In genomic region chr22:29493636-29494035, GRCh38 we compare ENCODE assay signal across 43 cellular contexts. TPM values are rescaled to one million over a fixed set of nuclear protein-coding genes. Genes with fewer than 3 reads are reported as not detected.
"Had no signal": no experiment of that assay in that cellular context is flagged by ENCODE, and none has a peak within 500 bp of the region (broad histone marks: within the 10 kb centered on the region; RNA-seq: fewer than 3 reads in every experiment).

No MANE protein-coding gene starts in this region.

- H3K27ac ChIP-seq: adrenal gland, ascending aorta, body of pancreas, brain microvascular endothelial cell, breast epithelium, cardiac muscle cell had no signal

- H3K27me3 ChIP-seq: adrenal gland, ascending aorta, body of pancreas, brain microvascular endothelial cell, breast epithelium, cardiac muscle cell had no signal

- H3K9me3 Mint-ChIP-seq: activated naive CD4-positive, alpha-beta T cell treated with anti-CD3 and anti-CD28 coated beads, Interleukin-2, amount 50 U/mL, for 24 hours; activated T-cell treated with anti-CD3 and anti-CD28 coated beads, Interleukin-2, amount 50 U/mL, for 24 hours; activated T-cell treated with anti-CD3 and anti-CD28 coated beads, Interleukin-2, amount 50 U/mL, for 4 hours; activated T-helper 17 cell treated with anti-CD3 and anti-CD28 coated beads, Interleukin-2, amount 50 U/mL, for 72 hours had no signal

- H3K27me3 Mint-ChIP-seq: activated naive CD4-positive, alpha-beta T cell treated with anti-CD3 and anti-CD28 coated beads, Interleukin-2, amount 50 U/mL, for 24 hours; activated naive CD8-positive, alpha-beta T cell; activated naive CD8-positive, alpha-beta T cell treated with anti-CD3 and anti-CD28 coated beads for 36 hours; activated naive CD8-positive, alpha-beta T cell treated with anti-CD3 and anti-CD28 coated beads, Interleukin-2, amount 10 ng/mL, durations not matched to agents 7 days and 5 days; activated naive CD8-positive, alpha-beta T cell treated with anti-CD3 and anti-CD28 coated beads, Interleukin-2, amount 50 U/mL, for 24 hours; activated T-cell treated with anti-CD3 and anti-CD28 coated beads, Interleukin-2, amount 50 U/mL, for 24 hours; activated T-helper 17 cell treated with anti-CD3 and anti-CD28 coated beads, Interleukin-2, amount 50 U/mL, for 72 hours; central memory CD8-positive, alpha-beta T cell had no signal

- H3K4me3 Mint-ChIP-seq: activated naive CD4-positive, alpha-beta T cell treated with anti-CD3 and anti-CD28 coated beads for 36 hours; activated naive CD4-positive, alpha-beta T cell treated with anti-CD3 and anti-CD28 coated beads, Interleukin-2, amount 10 ng/mL, durations not matched to agents 7 days and 5 days; activated naive CD4-positive, alpha-beta T cell treated with anti-CD3 and anti-CD28 coated beads, Interleukin-2, amount 50 U/mL, for 24 hours; activated naive CD8-positive, alpha-beta T cell; activated naive CD8-positive, alpha-beta T cell treated with anti-CD3 and anti-CD28 coated beads for 36 hours; activated naive CD8-positive, alpha-beta T cell treated with anti-CD3 and anti-CD28 coated beads, Interleukin-2, amount 10 ng/mL, durations not matched to agents 7 days and 5 days; activated naive CD8-positive, alpha-beta T cell treated with anti-CD3 and anti-CD28 coated beads, Interleukin-2, amount 50 U/mL, for 24 hours; activated T-cell treated with anti-CD3 and anti-CD28 coated beads, Interleukin-2, amount 50 U/mL, for 24 hours; activated T-cell treated with anti-CD3 and anti-CD28 coated beads, Interleukin-2, amount 50 U/mL, for 4 hours; activated T-cell treated with anti-CD3 and anti-CD28 coated beads, Interleukin-2, amount 50 U/mL, for 72 hours; activated T-helper 1 cell treated with anti-CD3 and anti-CD28 coated beads, Interleukin-12 subunit alpha, Interleukin-12 subunit beta, Interleukin-2, Interleukin-4 antibody, amounts not matched to agents 30 ng/mL and 10 ng/mL and 1 ng/mL, durations not matched to agents 14 hours and 24 hours and 36 hours; activated T-helper 17 cell treated with anti-CD3 and anti-CD28 coated beads, Interleukin-2, amount 50 U/mL, for 72 hours; brain; central memory CD8-positive, alpha-beta T cell had no signal

- H3K4me1 Mint-ChIP-seq: activated naive CD4-positive, alpha-beta T cell treated with anti-CD3 and anti-CD28 coated beads, Interleukin-2, amount 10 ng/mL, durations not matched to agents 7 days and 5 days; activated naive CD4-positive, alpha-beta T cell treated with anti-CD3 and anti-CD28 coated beads, Interleukin-2, amount 50 U/mL, for 24 hours; activated naive CD8-positive, alpha-beta T cell treated with anti-CD3 and anti-CD28 coated beads for 36 hours; activated naive CD8-positive, alpha-beta T cell treated with anti-CD3 and anti-CD28 coated beads, Interleukin-2, amount 10 ng/mL, durations not matched to agents 7 days and 5 days; activated T-helper 17 cell treated with anti-CD3 and anti-CD28 coated beads, Interleukin-2, amount 50 U/mL, for 72 hours; brain; central memory CD8-positive, alpha-beta T cell had no signal

- ATAC-seq: activated naive CD4-positive, alpha-beta T cell treated with anti-CD3 and anti-CD28 coated beads, Interleukin-2, amount 50 U/mL, for 72 hours; activated naive CD8-positive, alpha-beta T cell treated with anti-CD3 and anti-CD28 coated beads, Interleukin-2, amount 50 U/mL, for 24 hours; activated T-cell treated with anti-CD3 and anti-CD28 coated beads, Interleukin-2, amount 50 U/mL, for 4 hours; activated T-cell treated with anti-CD3 and anti-CD28 coated beads, Interleukin-2, amount 50 U/mL, for 72 hours; activated T-helper 17 cell treated with anti-CD3 and anti-CD28 coated beads, Interleukin-2, amount 50 U/mL, for 72 hours; body of pancreas had no signal

- DNase-seq: activated effector memory CD4-positive, alpha-beta T cell treated with anti-CD3 and anti-CD28 coated beads, Interleukin-2, amount 50 U/mL, for 16 hours; activated effector memory CD4-positive, alpha-beta T cell treated with Interleukin-2 at 50 U/mL for 16 hours; activated gamma-delta T cell; activated gamma-delta T cell treated with Interleukin-2 at 50 U/mL for 16 hours; activated naive CD4-positive, alpha-beta T cell; activated naive CD4-positive, alpha-beta T cell treated with anti-CD3 and anti-CD28 coated beads for 36 hours; activated naive CD4-positive, alpha-beta T cell treated with anti-CD3 and anti-CD28 coated beads, Interleukin-2, amount 10 ng/mL, durations not matched to agents 7 days and 5 days; activated naive CD4-positive, alpha-beta T cell treated with anti-CD3 and anti-CD28 coated beads, Interleukin-2, amount 50 U/mL, for 16 hours; activated naive CD4-positive, alpha-beta T cell treated with Interleukin-2 at 50 U/mL for 16 hours; activated naive CD8-positive, alpha-beta T cell treated with anti-CD3 and anti-CD28 coated beads for 36 hours; activated naive CD8-positive, alpha-beta T cell treated with anti-CD3 and anti-CD28 coated beads, Interleukin-2, amount 10 ng/mL, durations not matched to agents 7 days and 5 days; activated naive CD8-positive, alpha-beta T cell treated with anti-CD3 and anti-CD28 coated beads, Interleukin-2, amount 50 U/mL, for 24 hours; activated T-cell treated with anti-CD3 and anti-CD28 coated beads, Interleukin-2, amount 50 U/mL, for 1 hour; activated T-cell treated with anti-CD3 and anti-CD28 coated beads, Interleukin-2, amount 50 U/mL, for 24 hours; activated T-cell treated with anti-CD3 and anti-CD28 coated beads, Interleukin-2, amount 50 U/mL, for 4 hours; activated T-cell treated with anti-CD3 and anti-CD28 coated beads, Interleukin-2, amount 50 U/mL, for 48 hours; activated T-cell treated with anti-CD3 and anti-CD28 coated beads, Interleukin-2, amount 50 U/mL, for 72 hours; adrenal gland; amniotic stem cell; amygdala; anterior cingulate cortex; aorta; body of pancreas; brain microvascular endothelial cell; caudate nucleus; central memory CD4-positive, alpha-beta T cell; cerebellar nuclear complex had no signal

- H3K9me3 ChIP-seq: adrenal gland, ascending aorta, body of pancreas, breast epithelium had no signal

- H3K4me3 ChIP-seq: adrenal gland, ascending aorta, body of pancreas, breast epithelium, cardiac muscle cell had no signal

- H3K4me1 ChIP-seq: adrenal gland, ascending aorta, body of pancreas, breast epithelium had no signal

- H3K27ac Mint-ChIP-seq: activated naive CD4-positive, alpha-beta T cell treated with anti-CD3 and anti-CD28 coated beads for 36 hours; activated naive CD4-positive, alpha-beta T cell treated with anti-CD3 and anti-CD28 coated beads, Interleukin-2, amount 50 U/mL, for 24 hours; activated naive CD4-positive, alpha-beta T cell treated with anti-CD3 and anti-CD28 coated beads, Interleukin-2, amount 50 U/mL, for 72 hours; activated naive CD8-positive, alpha-beta T cell; activated naive CD8-positive, alpha-beta T cell treated with anti-CD3 and anti-CD28 coated beads for 36 hours; activated naive CD8-positive, alpha-beta T cell treated with anti-CD3 and anti-CD28 coated beads, Interleukin-2, amount 10 ng/mL, durations not matched to agents 7 days and 5 days; activated naive CD8-positive, alpha-beta T cell treated with anti-CD3 and anti-CD28 coated beads, Interleukin-2, amount 50 U/mL, for 24 hours; activated T-cell treated with anti-CD3 and anti-CD28 coated beads, Interleukin-2, amount 50 U/mL, for 24 hours; activated T-cell treated with anti-CD3 and anti-CD28 coated beads, Interleukin-2, amount 50 U/mL, for 72 hours; activated T-helper 1 cell treated with anti-CD3 and anti-CD28 coated beads, Interleukin-12 subunit alpha, Interleukin-12 subunit beta, Interleukin-2, Interleukin-4 antibody, amounts not matched to agents 30 ng/mL and 10 ng/mL and 1 ng/mL, durations not matched to agents 14 hours and 24 hours and 36 hours; activated T-helper 17 cell treated with anti-CD3 and anti-CD28 coated beads, Interleukin-2, amount 50 U/mL, for 72 hours; activated T-helper 2 cell treated with anti-CD3 and anti-CD28 coated beads, Interferon-gamma antibody, Interleukin-2, Interleukin-4, amounts not matched to agents 10 μg/mL and 5 μg/mL and 100 μg/mL, durations not matched to agents 14 hours and 24 hours and 36 hours; brain had no signal

- FAIRE-seq: astrocyte, bronchial epithelial cell had no signal

- H3K36me3 ChIP-seq: adrenal gland, ascending aorta, brain microvascular endothelial cell, breast epithelium, cardiac muscle cell had no signal

RNA-seq across cellular contexts. Expression of gene RFPL1, which starts 55.3 kb away (rescaled TPM):
- total RNA-seq: activated naive CD4-positive, alpha-beta T cell treated with anti-CD3 and anti-CD28 coated beads for 36 hours; activated naive CD4-positive, alpha-beta T cell treated with anti-CD3 and anti-CD28 coated beads, Interleukin-2, amount 50 U/mL, for 72 hours; activated naive CD8-positive, alpha-beta T cell treated with anti-CD3 and anti-CD28 coated beads for 36 hours; activated naive CD8-positive, alpha-beta T cell treated with anti-CD3 and anti-CD28 coated beads, Interleukin-2, amount 10 ng/mL, durations not matched to agents 7 days and 5 days; activated T-cell treated with anti-CD3 and anti-CD28 coated beads, Interleukin-2, amount 50 U/mL, for 4 hours; activated T-cell treated with anti-CD3 and anti-CD28 coated beads, Interleukin-2, amount 50 U/mL, for 72 hours; activated T-helper 1 cell treated with anti-CD3 and anti-CD28 coated beads, Interleukin-12 subunit alpha, Interleukin-12 subunit beta, Interleukin-2, Interleukin-4 antibody, amounts not matched to agents 30 ng/mL and 10 ng/mL and 1 ng/mL, durations not matched to agents 14 hours and 24 hours and 36 hours; activated T-helper 17 cell treated with anti-CD3 and anti-CD28 coated beads, Interleukin-2, amount 50 U/mL, for 72 hours; activated T-helper 2 cell treated with anti-CD3 and anti-CD28 coated beads, Interferon-gamma antibody, Interleukin-2, Interleukin-4, amounts not matched to agents 10 μg/mL and 5 μg/mL and 100 μg/mL, durations not matched to agents 14 hours and 24 hours and 36 hours; adrenal gland; aorta; ascending aorta; astrocyte; body of pancreas; breast epithelium; bronchial epithelial cell; cardiac muscle cell; cardiac septum; cerebellum; chondrocyte had no signal
- polyA plus RNA-seq: adrenal gland, aorta, cardiac muscle cell had no signal
